In the genomic region with DNA sequence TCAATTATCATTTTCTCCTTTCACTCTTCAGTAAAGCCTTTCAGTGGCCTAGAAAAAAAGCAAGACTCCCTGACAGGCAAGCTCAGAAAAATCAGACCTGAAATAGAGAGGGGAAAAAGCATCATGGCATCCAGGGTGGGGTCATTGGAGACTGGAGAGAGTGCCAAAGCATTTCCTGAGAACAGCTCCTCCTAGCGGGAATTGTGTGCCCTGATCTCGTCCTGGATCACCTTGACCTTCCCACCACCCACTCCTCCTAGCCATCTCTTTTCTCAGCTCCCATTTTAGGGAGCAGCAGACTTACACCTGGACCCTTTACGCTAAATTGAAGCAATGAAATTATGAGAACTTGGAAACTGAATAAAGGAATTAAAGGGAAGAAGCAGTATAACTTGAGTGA, we compare ENCODE assay signal across 12 cellular contexts.
DNase-seq lines count a peak whose midpoint lies in the region; ATAC-seq, FAIRE-seq and TF ChIP-seq lines count a peak whose summit lies in the region.
"Had no signal": no experiment of that assay in that cellular context is flagged by ENCODE, and none has a peak within 500 bp of the region (broad histone marks: within the 10 kb centered on the region; RNA-seq: fewer than 3 reads in every experiment).

No MANE protein-coding gene starts in this region.

- H3K27ac ChIP-seq in IMR-90 (ENCODE audit: insufficient read depth, low read length) (no peak overlapping the region), astrocyte (ENCODE audit: low read depth, low read length) (no peak overlapping the region)
- H3K27ac ChIP-seq: sigmoid colon, tibial artery had no signal

- no peak overlapping the region for H3K56ac ChIP-seq in IMR-90 (ENCODE audit: extremely low read depth, insufficient read depth, low read length)

- no peak overlapping the region for H3K4ac ChIP-seq in IMR-90 (ENCODE audit: low read depth, low read length)

- H3K4me2 ChIP-seq in IMR-90 (ENCODE audit: low read depth, low read length): no peak overlapping the region
- no peak overlapping the region for H3K4me2 ChIP-seq in astrocyte (ENCODE audit: low read length)

- no peaks in the 10 kb centered on the region for H3K9me1 ChIP-seq in IMR-90 (ENCODE audit: insufficient read depth, low read length)

- peak; percentile 58 for TF ChIP-seq CTCF in GM12873 (IDR thresholded peaks at IDR 0.05; ENCODE audit: insufficient read depth, low read depth, low read length, missing control alignments)
- peak; percentile 14; the same call in 1 of the 2 replicates for TF ChIP-seq CTCF in IMR-90 (conservative IDR thresholded peaks at IDR 0.05; ENCODE audit: low read depth, low read length)
- peak; percentile 14 for TF ChIP-seq CTCF in astrocyte (IDR thresholded peaks at IDR 0.05; ENCODE audit: insufficient read depth, low read depth, low read length)
- peak; percentile 32 for TF ChIP-seq CTCF in nephron progenitor cell (IDR thresholded peaks at IDR 0.05)

- WGBS in IMR-90 (ENCODE audit: extremely low coverage in 2 of 2, insufficient read length in 1 of 2), 2 experiments: no CpG with 5 or more reads among the region's 3 CpGs

- H3K79me2 ChIP-seq in astrocyte (ENCODE audit: insufficient read depth, low read length): no peaks in the 10 kb centered on the region

- no peak overlapping the region for H2AFZ ChIP-seq in IMR-90 (replicated peaks; ENCODE audit: low read length, poor library complexity)
- H2AFZ ChIP-seq in astrocyte (ENCODE audit: low read depth, low read length): no peak overlapping the region

- H4K20me1 ChIP-seq in IMR-90 (ENCODE audit: insufficient read depth, low read length): no peaks in the 10 kb centered on the region
- H4K20me1 ChIP-seq in astrocyte (ENCODE audit: insufficient read depth, low read length): no peaks in the 10 kb centered on the region

- no TSS peak for BruUV-seq in IMR-90 (replicated peaks; lab: Mats Ljungman, UMichigan)

- H2BK15ac ChIP-seq in IMR-90 (ENCODE audit: low read depth, low read length): no peak overlapping the region

- no peak overlapping the region for H4K5ac ChIP-seq in IMR-90 (ENCODE audit: low read depth, low read length)

- no peaks in the 10 kb centered on the region for H3K79me1 ChIP-seq in IMR-90 (ENCODE audit: low read depth in 1 of 2, low read length in 2 of 2)

- no peaks in the 10 kb centered on the region for H3K36me3 Mint-ChIP-seq in astrocyte (ENCODE audit: low read depth, unreplicated experiment)
- no peaks in the 10 kb centered on the region for H3K36me3 Mint-ChIP-seq in nephron progenitor cell (ENCODE audit: low read depth)

- no peak overlapping the region for H3K18ac ChIP-seq in IMR-90 (ENCODE audit: low read depth, low read length)

- ATAC-seq in IMR-90 (ENCODE audit: low read depth) (no peak), left lobe of liver (no peak), HG03039 (IDR thresholded peaks at IDR 0.05; ENCODE audit: unreplicated experiment) (no peak)
- ATAC-seq: effector memory CD8-positive, alpha-beta T cell had no signal

- H2BK5ac ChIP-seq in IMR-90 (ENCODE audit: low read depth, low read length, poor library complexity, severe bottlenecking): no peak overlapping the region

- in situ Hi-C loops in IMR-90 (cut with MboI; ENCODE audit: low sequenced_read_pairs): no loop called here

- H3K27me3 Mint-ChIP-seq in astrocyte (ENCODE audit: low read depth, unreplicated experiment) (no peaks in the 10 kb centered on the region), nephron progenitor cell (ENCODE audit: low read depth, poor library complexity) (no peaks in the 10 kb centered on the region)
- H3K27me3 Mint-ChIP-seq: effector memory CD8-positive, alpha-beta T cell had no signal

- TF ChIP-seq POLR2A in IMR-90 (IDR thresholded peaks at IDR 0.05; ENCODE audit: low read depth, low read length): no peak

- H3K27me3 ChIP-seq in IMR-90 (ENCODE audit: control insufficient read depth, insufficient read depth, low read length) (no peaks in the 10 kb centered on the region), astrocyte (ENCODE audit: insufficient read depth, low read length) (no peaks in the 10 kb centered on the region)
- H3K27me3 ChIP-seq: MG63, sigmoid colon, tibial artery had no signal

- H3K36me3 ChIP-seq in IMR-90 (ENCODE audit: control insufficient read depth, insufficient read depth, low read length): no peaks in the 10 kb centered on the region
- no peaks in the 10 kb centered on the region for H3K36me3 ChIP-seq in astrocyte (ENCODE audit: insufficient read depth, low read length)
- H3K36me3 ChIP-seq: MG63, sigmoid colon, tibial artery had no signal

- no peak overlapping the region for H2AK9ac ChIP-seq in IMR-90 (replicated peaks; ENCODE audit: low read depth, low read length, poor library complexity)

- dilution Hi-C loops in IMR-90 (cut with HindIII; ENCODE audit: low sequenced_read_pairs, unreplicated experiment): no loop called here

- H3K9ac ChIP-seq in IMR-90 (ENCODE audit: low read depth, low read length) (no peak overlapping the region), astrocyte (ENCODE audit: low read length) (no peak overlapping the region)

- DNase-seq in IMR-90 (no peak), astrocyte (ENCODE audit: low read depth) (no peak), nephron progenitor cell (peak; percentile 20), GM19239 (ENCODE audit: insufficient read length, low spot score) (no peak), left lobe of liver (ENCODE audit: low spot score) (no peak)
- DNase-seq: DND-41; effector memory CD8-positive, alpha-beta T cell; MG63; sigmoid colon; tibial artery had no signal

- H3K14ac ChIP-seq in IMR-90 (replicated peaks; ENCODE audit: low read depth, low read length): no peak overlapping the region

- POLR2A ChIA-PET in IMR-90 (lab: Charles Lee; ENCODE audit: unreplicated experiment): no interaction called here

- H3K4me1 Mint-ChIP-seq in astrocyte (ENCODE audit: low read depth, unreplicated experiment) (no peaks in the 10 kb centered on the region), nephron progenitor cell (no peaks in the 10 kb centered on the region)

- intact Hi-C loops in IMR-90 (cut with micrococcal nuclease): no loop called here

- H3K4me3 ChIP-seq in IMR-90 (ENCODE audit: insufficient read depth, low read depth, low read length) (no peak overlapping the region), astrocyte (ENCODE audit: insufficient read depth, low read depth, low read length) (no peak overlapping the region)
- H3K4me3 ChIP-seq: MG63, sigmoid colon, tibial artery had no signal

- no peak overlapping the region for H4K8ac ChIP-seq in IMR-90 (ENCODE audit: low read depth in 2 of 2, low read length in 2 of 2)

- no peak overlapping the region for H3K4me3 Mint-ChIP-seq in astrocyte (ENCODE audit: unreplicated experiment)
- H3K4me3 Mint-ChIP-seq in nephron progenitor cell: no peak overlapping the region
- H3K4me3 Mint-ChIP-seq: effector memory CD8-positive, alpha-beta T cell had no signal

- H2BK20ac ChIP-seq in IMR-90 (ENCODE audit: low read depth, low read length): no peak overlapping the region

- no peak overlapping the region for H3K23ac ChIP-seq in IMR-90 (ENCODE audit: low read depth, low read length)

- peaks cover 2% of the 10 kb centered on the region for H3K9me3 Mint-ChIP-seq in astrocyte (ENCODE audit: unreplicated experiment)
- H3K9me3 Mint-ChIP-seq in nephron progenitor cell: no peaks in the 10 kb centered on the region
- H3K9me3 Mint-ChIP-seq: effector memory CD8-positive, alpha-beta T cell had no signal

- H2BK120ac ChIP-seq in IMR-90 (ENCODE audit: low read depth, low read length): no peak overlapping the region

- no peaks in the 10 kb centered on the region for H3K9me3 ChIP-seq in IMR-90 (ENCODE audit: control insufficient read depth, insufficient read depth, low read length)
- H3K9me3 ChIP-seq in astrocyte (ENCODE audit: insufficient read depth, low read depth, low read length): no peaks in the 10 kb centered on the region
- H3K9me3 ChIP-seq: MG63, sigmoid colon, tibial artery had no signal

- no peak overlapping the region for H2AK5ac ChIP-seq in IMR-90 (ENCODE audit: low read depth, low read length)

- CTCF ChIA-PET in IMR-90 (lab: Yijun Ruan, JAX): no interaction called here

- H3K4me1 ChIP-seq in IMR-90 (ENCODE audit: control insufficient read depth, insufficient read depth, low read length): no peaks in the 10 kb centered on the region
- H3K4me1 ChIP-seq in astrocyte (ENCODE audit: insufficient read depth, low read length): no peaks in the 10 kb centered on the region
- H3K4me1 ChIP-seq: sigmoid colon, tibial artery had no signal

- H4K91ac ChIP-seq in IMR-90 (ENCODE audit: insufficient read depth, low read depth, low read length): no peak overlapping the region

- FAIRE-seq in astrocyte (lab: Jason Lieb, UNC) (no peak), GM19239 (lab: Jason Lieb, UNC) (no peak)

- H3K27ac Mint-ChIP-seq in astrocyte (ENCODE audit: unreplicated experiment) (no peak overlapping the region), nephron progenitor cell (no peak overlapping the region)
- H3K27ac Mint-ChIP-seq: effector memory CD8-positive, alpha-beta T cell had no signal

- no peak; the same call in 1 of the 2 replicates for TF ChIP-seq RAD21 in IMR-90 (IDR thresholded peaks at IDR 0.05; ENCODE audit: low read length)

TF ChIP-seq in IMR-90, 13 proteins besides CTCF, POLR2A, EP300 and RAD21:
- no peak for TF ChIP-seq RCOR1 (IDR thresholded peaks at IDR 0.05; ENCODE audit: insufficient replicate concordance, low read length)
- TF ChIP-seq, protein P1, sequence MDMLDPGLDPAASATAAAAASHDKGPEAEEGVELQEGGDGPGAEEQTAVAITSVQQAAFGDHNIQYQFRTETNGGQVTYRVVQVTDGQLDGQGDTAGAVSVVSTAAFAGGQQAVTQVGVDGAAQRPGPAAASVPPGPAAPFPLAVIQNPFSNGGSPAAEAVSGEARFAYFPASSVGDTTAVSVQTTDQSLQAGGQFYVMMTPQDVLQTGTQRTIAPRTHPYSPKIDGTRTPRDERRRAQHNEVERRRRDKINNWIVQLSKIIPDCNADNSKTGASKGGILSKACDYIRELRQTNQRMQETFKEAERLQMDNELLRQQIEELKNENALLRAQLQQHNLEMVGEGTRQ (IDR thresholded peaks at IDR 0.05; ENCODE audit: low read depth, low read length): no peak
- TF ChIP-seq MXI1 (IDR thresholded peaks at IDR 0.05; ENCODE audit: borderline replicate concordance, low read depth, low read length): no peak
- TF ChIP-seq NFE2L2 (IDR thresholded peaks at IDR 0.05; ENCODE audit: low read depth, low read length): no peak
